ENCODE assay signal across 9 cellular contexts in the genomic region with DNA sequence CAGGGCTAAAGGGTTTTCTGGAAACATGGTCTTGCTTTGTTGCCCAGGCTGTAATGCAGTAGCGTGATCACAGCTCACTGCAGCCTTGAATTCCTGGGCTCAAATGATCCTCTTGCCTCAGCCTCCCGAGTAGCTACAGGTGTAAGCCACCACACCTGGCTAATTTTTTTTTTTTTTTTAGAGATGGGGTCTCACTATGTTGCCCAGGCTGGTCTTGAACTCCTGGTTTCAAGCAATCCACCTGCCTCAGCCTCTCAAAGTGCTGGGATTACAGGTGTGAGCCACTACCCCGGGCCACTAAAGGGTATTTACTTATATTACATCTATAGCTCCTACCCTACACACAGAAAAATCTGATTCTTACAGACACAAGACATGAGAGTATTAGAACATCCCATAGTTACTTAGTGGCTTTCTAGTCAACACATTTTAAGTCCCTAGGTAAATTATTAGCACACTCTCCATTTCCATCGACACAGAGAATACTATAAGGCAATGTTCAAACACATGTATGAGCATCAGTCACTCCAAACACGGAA. TPM values are rescaled to one million over a fixed set of nuclear protein-coding genes. Genes with fewer than 3 reads are reported as not detected.
A peak's percentile ranks its signal among the peaks of the same experiment; 100 is the strongest.
DNase-seq lines count a peak whose midpoint lies in the region; ATAC-seq lines count a peak whose summit lies in the region.
"Had no signal": no experiment of that assay in that cellular context is flagged by ENCODE, and none has a peak within 500 bp of the region (broad histone marks: within the 10 kb centered on the region; RNA-seq: fewer than 3 reads in every experiment).

No MANE protein-coding gene starts in this region.

- no peak overlapping the region for H3K27ac ChIP-seq in neuronal stem cell (replicated peaks; ENCODE audit: low read length)
- H3K27ac ChIP-seq: tibial artery had no signal

- no peak overlapping the region for H2AK5ac ChIP-seq in neuronal stem cell (ENCODE audit: low read depth, low read length)

- H3K18ac ChIP-seq in neuronal stem cell (ENCODE audit: low read length) = no peak overlapping the region

- H2BK15ac ChIP-seq in neuronal stem cell (ENCODE audit: low read length) = no peak overlapping the region

- H3K27ac Mint-ChIP-seq in activated T-helper 2 cell treated with anti-CD3 and anti-CD28 coated beads, Interferon-gamma antibody, Interleukin-2, Interleukin-4, amounts not matched to agents 10 μg/mL and 5 μg/mL and 100 μg/mL, durations not matched to agents 14 hours and 24 hours and 36 hours = peak overlapping the region; percentile 93

- H3K4me3 ChIP-seq in neuronal stem cell (ENCODE audit: low read length in 2 of 2) = no peak overlapping the region
- H3K4me3 ChIP-seq: tibial artery had no signal

- H3K9me3 Mint-ChIP-seq in activated T-helper 2 cell treated with anti-CD3 and anti-CD28 coated beads, Interferon-gamma antibody, Interleukin-2, Interleukin-4, amounts not matched to agents 10 μg/mL and 5 μg/mL and 100 μg/mL, durations not matched to agents 14 hours and 24 hours and 36 hours = peaks cover 3% of the 10 kb centered on the region

- no peak overlapping the region for H3K23ac ChIP-seq in neuronal stem cell (ENCODE audit: low read depth, low read length, poor library complexity)

- H2BK12ac ChIP-seq in neuronal stem cell (ENCODE audit: low read length) = no peak overlapping the region

- peaks cover 18% of the 10 kb centered on the region for H3K4me1 Mint-ChIP-seq in activated T-helper 2 cell treated with anti-CD3 and anti-CD28 coated beads, Interferon-gamma antibody, Interleukin-2, Interleukin-4, amounts not matched to agents 10 μg/mL and 5 μg/mL and 100 μg/mL, durations not matched to agents 14 hours and 24 hours and 36 hours (ENCODE audit: low read depth)

- ATAC-seq in GM18870 (IDR thresholded peaks at IDR 0.05; ENCODE audit: unreplicated experiment) = peak; percentile 14
- peak; percentile 26 for ATAC-seq in HG02678 (IDR thresholded peaks at IDR 0.05; ENCODE audit: unreplicated experiment)

- peaks cover 4 to 8% of the 10 kb centered on the region in 2 donors for H3K36me3 ChIP-seq in neuronal stem cell (replicated peaks in 1 of 2; ENCODE audit: control insufficient read depth in 2 of 2, insufficient read depth in 2 of 2, low read length in 2 of 2)

- H2BK5ac ChIP-seq in neuronal stem cell (ENCODE audit: low read length) = no peak overlapping the region

- H3K4me1 ChIP-seq in neuronal stem cell (ENCODE audit: control insufficient read depth in 2 of 2, insufficient read depth in 1 of 2, low read depth in 1 of 2, low read length in 2 of 2) = no peaks in the 10 kb centered on the region

- no peak overlapping the region for H3K9ac ChIP-seq in neuronal stem cell (ENCODE audit: low read depth, low read length, poor library complexity)

- H4K91ac ChIP-seq in neuronal stem cell (ENCODE audit: low read depth, low read length, poor library complexity) = no peak overlapping the region

- no peak overlapping the region for H3K4ac ChIP-seq in neuronal stem cell (ENCODE audit: low read length)

- peaks cover 18% of the 10 kb centered on the region for H3K36me3 Mint-ChIP-seq in activated T-helper 2 cell treated with anti-CD3 and anti-CD28 coated beads, Interferon-gamma antibody, Interleukin-2, Interleukin-4, amounts not matched to agents 10 μg/mL and 5 μg/mL and 100 μg/mL, durations not matched to agents 14 hours and 24 hours and 36 hours (ENCODE audit: low read depth)

- no peak overlapping the region for H3K4me3 Mint-ChIP-seq in activated T-helper 2 cell treated with anti-CD3 and anti-CD28 coated beads, Interferon-gamma antibody, Interleukin-2, Interleukin-4, amounts not matched to agents 10 μg/mL and 5 μg/mL and 100 μg/mL, durations not matched to agents 14 hours and 24 hours and 36 hours (ENCODE audit: low read depth)

- no peak overlapping the region for H4K8ac ChIP-seq in neuronal stem cell (ENCODE audit: low read depth, low read length)

- no CpG with 5 or more reads among the region's 5 CpGs for WGBS in neuronal stem cell (ENCODE audit: extremely low coverage in 2 of 2, insufficient read length in 2 of 2, insufficient replicate concordance in 1 of 2), 2 donors

- no peak for DNase-seq in activated T-helper 2 cell treated with anti-CD3 and anti-CD28 coated beads, Interferon-gamma antibody, Interleukin-2, Interleukin-4, amounts not matched to agents 10 μg/mL and 5 μg/mL and 100 μg/mL, durations not matched to agents 14 hours and 24 hours and 36 hours (ENCODE audit: low spot score)
- DNase-seq in neuronal stem cell (ENCODE audit: low spot score) (no peak), COLO829 (ENCODE audit: low spot score) (no peak), SW480 (ENCODE audit: low spot score) (no peak), retina (no peak), posterior cingulate gyrus (no peak)

- peaks cover 0 to 2% of the 10 kb centered on the region in 2 donors for H3K9me3 ChIP-seq in neuronal stem cell (replicated peaks in 1 of 2; ENCODE audit: control insufficient read depth in 2 of 2, insufficient read depth in 1 of 2, low read depth in 1 of 2, low read length in 2 of 2)
- H3K9me3 ChIP-seq: tibial artery had no signal

- no peaks in the 10 kb centered on the region for H3K27me3 ChIP-seq in neuronal stem cell (ENCODE audit: control insufficient read depth in 3 of 3, insufficient read depth in 3 of 3, low read depth in 1 of 3, low read length in 3 of 3)
- H3K27me3 ChIP-seq: tibial artery had no signal

- no peaks in the 10 kb centered on the region for H3K79me1 ChIP-seq in neuronal stem cell (ENCODE audit: low read depth, low read length)

- H3K14ac ChIP-seq in neuronal stem cell (ENCODE audit: low read length) = no peak overlapping the region

- no peak overlapping the region for H2BK120ac ChIP-seq in neuronal stem cell (ENCODE audit: low read depth, low read length)

- H3K4me2 ChIP-seq in neuronal stem cell (ENCODE audit: insufficient read depth, low read length, poor library complexity, severe bottlenecking) = no peak overlapping the region

- no peaks in the 10 kb centered on the region for H3K27me3 Mint-ChIP-seq in activated T-helper 2 cell treated with anti-CD3 and anti-CD28 coated beads, Interferon-gamma antibody, Interleukin-2, Interleukin-4, amounts not matched to agents 10 μg/mL and 5 μg/mL and 100 μg/mL, durations not matched to agents 14 hours and 24 hours and 36 hours (ENCODE audit: low read depth)

- H2AFZ ChIP-seq in neuronal stem cell (ENCODE audit: low read length) = peak overlapping the region; percentile 71

- intact Hi-C loops in activated T-helper 2 cell treated with anti-CD3 and anti-CD28 coated beads, Interferon-gamma antibody, Interleukin-2, Interleukin-4, amounts not matched to agents 10 μg/mL and 5 μg/mL and 100 μg/mL, durations not matched to agents 14 hours and 24 hours and 36 hours (cut with micrococcal nuclease) = loop anchor here (1.0 kb wide), 2 partner anchors 13 to 94 kb away; no protein-coding TSS in a partner anchor
- intact Hi-C loops in posterior cingulate gyrus (cut with DNase I) = no loop called here

RNA-seq across cellular contexts. Expression of a gene that starts 6.2 kb away (rescaled TPM):
- 67.2 and 77.3 TPM in 2 replicates for total RNA-seq in activated T-helper 2 cell treated with anti-CD3 and anti-CD28 coated beads, Interferon-gamma antibody, Interleukin-2, Interleukin-4, amounts not matched to agents 10 μg/mL and 5 μg/mL and 100 μg/mL, durations not matched to agents 14 hours and 24 hours and 36 hours
- 31.3 TPM for polyA plus RNA-seq in neuronal stem cell (2013, experiment 1 of 2)
- 30.9 TPM for polyA plus RNA-seq in neuronal stem cell (2013, experiment 2 of 2)

RNA-seq across cellular contexts. Expression of a gene that starts 6.3 kb away (rescaled TPM):
- total RNA-seq in activated T-helper 2 cell treated with anti-CD3 and anti-CD28 coated beads, Interferon-gamma antibody, Interleukin-2, Interleukin-4, amounts not matched to agents 10 μg/mL and 5 μg/mL and 100 μg/mL, durations not matched to agents 14 hours and 24 hours and 36 hours = 1.6 and 1.8 TPM in 2 replicates
- 1.2 TPM for polyA plus RNA-seq in neuronal stem cell (2013, experiment 1 of 2)
- polyA plus RNA-seq in neuronal stem cell (2013, experiment 2 of 2) = 0.97 TPM

RNA-seq across cellular contexts. Expression of a gene that starts 14.3 kb away (rescaled TPM):
- 62.7 and 62.8 TPM in 2 replicates for total RNA-seq in activated T-helper 2 cell treated with anti-CD3 and anti-CD28 coated beads, Interferon-gamma antibody, Interleukin-2, Interleukin-4, amounts not matched to agents 10 μg/mL and 5 μg/mL and 100 μg/mL, durations not matched to agents 14 hours and 24 hours and 36 hours
- 15.2 TPM for polyA plus RNA-seq in neuronal stem cell (2013, experiment 1 of 2)
- 15.1 TPM for polyA plus RNA-seq in neuronal stem cell (2013, experiment 2 of 2)

RNA-seq across cellular contexts. Expression of a gene that starts 22.1 kb away (rescaled TPM):
- 1.0 and 1.2 TPM in 2 replicates for total RNA-seq in activated T-helper 2 cell treated with anti-CD3 and anti-CD28 coated beads, Interferon-gamma antibody, Interleukin-2, Interleukin-4, amounts not matched to agents 10 μg/mL and 5 μg/mL and 100 μg/mL, durations not matched to agents 14 hours and 24 hours and 36 hours
- polyA plus RNA-seq in neuronal stem cell (2013, experiment 1 of 2) = 0.33 TPM
- polyA plus RNA-seq in neuronal stem cell (2013, experiment 2 of 2) = 0.18 TPM

RNA-seq across cellular contexts. Expression of a gene that starts 27.6 kb away (rescaled TPM):
- total RNA-seq in activated T-helper 2 cell treated with anti-CD3 and anti-CD28 coated beads, Interferon-gamma antibody, Interleukin-2, Interleukin-4, amounts not matched to agents 10 μg/mL and 5 μg/mL and 100 μg/mL, durations not matched to agents 14 hours and 24 hours and 36 hours = 340 and 342 TPM in 2 replicates
- 61.7 TPM for polyA plus RNA-seq in neuronal stem cell (2013, experiment 1 of 2)
- polyA plus RNA-seq in neuronal stem cell (2013, experiment 2 of 2) = 61.2 TPM
